ENCODE assay signal across 27 cellular contexts in genomic region chr22:46522743-46523300, GRCh38. TPM values are rescaled to one million over a fixed set of nuclear protein-coding genes. Genes with fewer than 3 reads are reported as not detected.
DNase-seq lines count a peak whose midpoint lies in the region; ATAC-seq and TF ChIP-seq lines count a peak whose summit lies in the region.
"Had no signal": no experiment of that assay in that cellular context is flagged by ENCODE, and none has a peak within 500 bp of the region (broad histone marks: within the 10 kb centered on the region; RNA-seq: fewer than 3 reads in every experiment).

No MANE protein-coding gene starts in this region.

- no peaks in the 10 kb centered on the region for H3K4me1 Mint-ChIP-seq in activated naive CD4-positive, alpha-beta T cell treated with anti-CD3 and anti-CD28 coated beads, Interleukin-2, amount 10 ng/mL, durations not matched to agents 7 days and 5 days
- H3K4me1 Mint-ChIP-seq: activated CD4-positive, alpha-beta T cell treated with anti-CD3 and anti-CD28 coated beads, Interleukin-2, amount 10 ng/mL, durations not matched to agents 7 days and 5 days; central memory CD8-positive, alpha-beta T cell; T-cell had no signal

- H3K4me3 Mint-ChIP-seq in activated naive CD4-positive, alpha-beta T cell treated with anti-CD3 and anti-CD28 coated beads, Interleukin-2, amount 10 ng/mL, durations not matched to agents 7 days and 5 days = no peak overlapping the region
- H3K4me3 Mint-ChIP-seq: activated CD4-positive, alpha-beta T cell treated with anti-CD3 and anti-CD28 coated beads, Interleukin-2, amount 10 ng/mL, durations not matched to agents 7 days and 5 days; activated naive CD8-positive, alpha-beta T cell treated with anti-CD3 and anti-CD28 coated beads, Interleukin-2, amount 10 ng/mL, durations not matched to agents 7 days and 5 days; activated T-cell treated with anti-CD3 and anti-CD28 coated beads, Interleukin-2, amount 50 U/mL, for 24 hours; central memory CD8-positive, alpha-beta T cell; stimulated activated naive CD8-positive, alpha-beta T cell treated with anti-CD3 and anti-CD28 coated beads, Interleukin-15, amount 100 ng/mL, for 72 hours; T-cell had no signal

- H3K4me2 ChIP-seq in BLaER1 (peak overlapping the region; percentile 68), smooth muscle cell (no peak overlapping the region)
- H3K4me2 ChIP-seq: neural progenitor cell had no signal

- DNase-seq in SK-N-DZ (ENCODE audit: low spot score) (peak; percentile 29), left colon (no peak), smooth muscle cell (lab: John Stamatoyannopoulos, UW; ENCODE audit: unreplicated experiment) (no peak), NCI-H2171 treated with DMSO at 0.1 percent for 48 hours (lab: John Stamatoyannopoulos, UW) (no peak)
- DNase-seq in activated naive CD4-positive, alpha-beta T cell treated with anti-CD3 and anti-CD28 coated beads, Interleukin-2, amount 10 ng/mL, durations not matched to agents 7 days and 5 days = no peak
- DNase-seq: activated CD4-positive, alpha-beta T cell treated with anti-CD3 and anti-CD28 coated beads, Interleukin-2, amount 10 ng/mL, durations not matched to agents 7 days and 5 days; activated gamma-delta T cell; activated naive CD8-positive, alpha-beta T cell treated with anti-CD3 and anti-CD28 coated beads, Interleukin-2, amount 10 ng/mL, durations not matched to agents 7 days and 5 days; activated T-cell treated with anti-CD3 and anti-CD28 coated beads, Interleukin-2, amount 50 U/mL, for 24 hours; DMS153; KBM-7; left ventricle myocardium inferior; mesenchymal stem cell; NCI-H1092 treated with DMSO at 0.1 percent for 48 hours; NCI-H2029; NCI-H2227 treated with DMSO at 0.1 percent for 48 hours; Peyer's patch; spleen; stimulated activated naive CD8-positive, alpha-beta T cell treated with anti-CD3 and anti-CD28 coated beads, Interleukin-15, amount 100 ng/mL, for 72 hours; T-cell had no signal

- H3K4me3 ChIP-seq in BLaER1 = no peak overlapping the region
- no peak overlapping the region for H3K4me3 ChIP-seq in HEK293 (ENCODE audit: low read depth, low read length)
- no peak overlapping the region for H3K4me3 ChIP-seq in smooth muscle cell
- H3K4me3 ChIP-seq: GM12878, left ventricle myocardium inferior, neural progenitor cell, Peyer's patch, spleen, thoracic aorta had no signal

- TF ChIP-seq CTCF in HEK293 (tag by site-specific recombination; IDR thresholded peaks at IDR 0.05) (no peak), smooth muscle cell (IDR thresholded peaks at IDR 0.05; ENCODE audit: borderline replicate concordance, insufficient read depth, poor library complexity, severe bottlenecking) (no peak)

- POLR2A ChIA-PET in HEK293 (lab: Yijun Ruan, JAX) = no interaction called here

- H3K79me2 ChIP-seq in smooth muscle cell (ENCODE audit: low read depth) = peaks cover 26% of the 10 kb centered on the region

- no peak overlapping the region for H3K27ac Mint-ChIP-seq in activated naive CD4-positive, alpha-beta T cell treated with anti-CD3 and anti-CD28 coated beads, Interleukin-2, amount 10 ng/mL, durations not matched to agents 7 days and 5 days
- H3K27ac Mint-ChIP-seq: activated CD4-positive, alpha-beta T cell treated with anti-CD3 and anti-CD28 coated beads, Interleukin-2, amount 10 ng/mL, durations not matched to agents 7 days and 5 days; activated naive CD8-positive, alpha-beta T cell treated with anti-CD3 and anti-CD28 coated beads, Interleukin-2, amount 10 ng/mL, durations not matched to agents 7 days and 5 days; activated T-cell treated with anti-CD3 and anti-CD28 coated beads, Interleukin-2, amount 50 U/mL, for 24 hours; neural progenitor cell; stimulated activated naive CD8-positive, alpha-beta T cell treated with anti-CD3 and anti-CD28 coated beads, Interleukin-15, amount 100 ng/mL, for 72 hours; T-cell had no signal

- H3K27me3 ChIP-seq in BLaER1 = no peaks in the 10 kb centered on the region
- H3K27me3 ChIP-seq in smooth muscle cell (ENCODE audit: low read depth) = no peaks in the 10 kb centered on the region
- H3K27me3 ChIP-seq: neural progenitor cell, Peyer's patch had no signal

- 50% methylated on average over 10 of the region's 10 CpGs for WGBS in smooth muscle cell (ENCODE audit: low lambda C conversion rate)

- H3K27me3 Mint-ChIP-seq in activated naive CD4-positive, alpha-beta T cell treated with anti-CD3 and anti-CD28 coated beads, Interleukin-2, amount 10 ng/mL, durations not matched to agents 7 days and 5 days = peaks cover 26% of the 10 kb centered on the region
- H3K27me3 Mint-ChIP-seq: activated CD4-positive, alpha-beta T cell treated with anti-CD3 and anti-CD28 coated beads, Interleukin-2, amount 10 ng/mL, durations not matched to agents 7 days and 5 days; activated naive CD8-positive, alpha-beta T cell treated with anti-CD3 and anti-CD28 coated beads, Interleukin-2, amount 10 ng/mL, durations not matched to agents 7 days and 5 days had no signal

- H3K27ac ChIP-seq in BLaER1 = no peak overlapping the region
- no peak overlapping the region for H3K27ac ChIP-seq in HEK293 (ENCODE audit: extremely low read depth, low read depth, low read length)
- no peak overlapping the region for H3K27ac ChIP-seq in smooth muscle cell (ENCODE audit: low read depth)
- H3K27ac ChIP-seq: left ventricle myocardium inferior, neural progenitor cell, Peyer's patch, spleen, thoracic aorta had no signal

- intact Hi-C loops in left colon (cut with DNase I, micrococcal nuclease) = no loop called here

- no peaks in the 10 kb centered on the region for H3K9me3 ChIP-seq in BLaER1
- no peaks in the 10 kb centered on the region for H3K9me3 ChIP-seq in HEK293 (ENCODE audit: control insufficient read depth, insufficient read depth, low read depth, low read length)
- H3K9me3 ChIP-seq in smooth muscle cell (replicated peaks; ENCODE audit: low read depth) = no peaks in the 10 kb centered on the region
- H3K9me3 ChIP-seq: left ventricle myocardium inferior, Peyer's patch, spleen, thoracic aorta had no signal

- no peak overlapping the region for H2AFZ ChIP-seq in smooth muscle cell (ENCODE audit: low read depth)
- H2AFZ ChIP-seq: neural progenitor cell had no signal

- CTCF ChIA-PET in HEK293 (lab: Yijun Ruan, JAX) = interaction anchor here (0.7 kb wide), 1 partner anchor 304 kb away, joined by 3 read pairs; no protein-coding TSS in a partner anchor
- CTCF ChIA-PET in activated naive CD4-positive, alpha-beta T cell treated with anti-CD3 and anti-CD28 coated beads, Interleukin-2, amount 10 ng/mL, durations not matched to agents 7 days and 5 days (lab: Charles Lee) = interaction anchor here (1.6 kb wide), 1 partner anchor 155 kb away, joined by 4 read pairs; no protein-coding TSS in a partner anchor

- H3F3A ChIP-seq in smooth muscle cell (ENCODE audit: low read depth) = no peaks in the 10 kb centered on the region

- ATAC-seq in left colon = peak; percentile 65
- ATAC-seq in GM21423 (IDR thresholded peaks at IDR 0.05; ENCODE audit: unreplicated experiment) = no peak
- ATAC-seq: GM12878; stimulated activated naive CD8-positive, alpha-beta T cell treated with anti-CD3 and anti-CD28 coated beads, Interleukin-15, amount 100 ng/mL, for 72 hours; T-cell had no signal

- no peaks in the 10 kb centered on the region for H3K36me3 Mint-ChIP-seq in activated naive CD4-positive, alpha-beta T cell treated with anti-CD3 and anti-CD28 coated beads, Interleukin-2, amount 10 ng/mL, durations not matched to agents 7 days and 5 days
- H3K36me3 Mint-ChIP-seq: activated naive CD8-positive, alpha-beta T cell treated with anti-CD3 and anti-CD28 coated beads, Interleukin-2, amount 10 ng/mL, durations not matched to agents 7 days and 5 days; T-cell had no signal

- H3K9ac ChIP-seq in BLaER1 = 0 out of 2 replicates have a peak overlapping the region, but pooled peaks have one; percentile 19
- no peak overlapping the region for H3K9ac ChIP-seq in smooth muscle cell (ENCODE audit: low read depth)
- H3K9ac ChIP-seq: neural progenitor cell had no signal

- H4K20me1 ChIP-seq in BLaER1 (no peaks in the 10 kb centered on the region; the same call in 1 of the 2 replicates), smooth muscle cell (ENCODE audit: low read depth) (peaks cover 11% of the 10 kb centered on the region)

- H3K4me1 ChIP-seq in BLaER1 (peaks cover 59% of the 10 kb centered on the region), HEK293 (ENCODE audit: control insufficient read depth, insufficient read depth, low read length) (peaks cover 3% of the 10 kb centered on the region; the same call in 1 of the 2 replicates), smooth muscle cell (ENCODE audit: low read depth) (no peaks in the 10 kb centered on the region)
- H3K4me1 ChIP-seq: left ventricle myocardium inferior, Peyer's patch, spleen had no signal

- no peaks in the 10 kb centered on the region for H3K9me3 Mint-ChIP-seq in activated naive CD4-positive, alpha-beta T cell treated with anti-CD3 and anti-CD28 coated beads, Interleukin-2, amount 10 ng/mL, durations not matched to agents 7 days and 5 days
- H3K9me3 Mint-ChIP-seq: activated CD4-positive, alpha-beta T cell treated with anti-CD3 and anti-CD28 coated beads, Interleukin-2, amount 10 ng/mL, durations not matched to agents 7 days and 5 days; activated naive CD8-positive, alpha-beta T cell treated with anti-CD3 and anti-CD28 coated beads, Interleukin-2, amount 10 ng/mL, durations not matched to agents 7 days and 5 days; activated T-cell treated with anti-CD3 and anti-CD28 coated beads, Interleukin-2, amount 50 U/mL, for 24 hours; central memory CD8-positive, alpha-beta T cell; neural progenitor cell; stimulated activated naive CD8-positive, alpha-beta T cell treated with anti-CD3 and anti-CD28 coated beads, Interleukin-15, amount 100 ng/mL, for 72 hours; T-cell had no signal

- H3K36me3 ChIP-seq in BLaER1 = no peaks in the 10 kb centered on the region
- H3K36me3 ChIP-seq in HEK293 (ENCODE audit: control insufficient read depth in 2 of 2, insufficient read depth in 1 of 2, low read length in 2 of 2) = peaks cover 0 to 5% of the 10 kb centered on the region in 2 experiments; a peak in 2 of 3 replicates
- no peaks in the 10 kb centered on the region for H3K36me3 ChIP-seq in smooth muscle cell (ENCODE audit: low read depth)
- H3K36me3 ChIP-seq: left ventricle myocardium inferior, neural progenitor cell, Peyer's patch, spleen, thoracic aorta had no signal

TF ChIP-seq in HEK293, 187 proteins besides CTCF, POLR2A, EP300 and RAD21 (continues in another document):
- TF ChIP-seq ZBTB48 (tag by site-specific recombination; IDR thresholded peaks at IDR 0.05) = no peak

RNA-seq across cellular contexts. Expression of gene CELSR1, which starts 14.6 kb away (rescaled TPM):
- polyA plus RNA-seq in SK-N-DZ (2014; cell fraction: cytosol; rRNA removed) = 0.32 TPM in 2 replicates
- 0.56 and 1.6 TPM in 2 replicates for polyA plus RNA-seq in SK-N-DZ (2014; cell fraction: nucleus; rRNA removed)
- total RNA-seq in left colon (1 to 10 TPM; 1.8 to 4.9 TPM), smooth muscle cell (15.2 and 17.6 TPM in 2 replicates)
- 3.6 and 12.3 TPM in 2 replicates for polyA plus RNA-seq in smooth muscle cell
